Comparison of ENCODE assay signal across 20 cellular contexts in genomic region chr5:38640012-38640395, GRCh38.
DNase-seq lines count a peak whose midpoint lies in the region; ATAC-seq, FAIRE-seq and TF ChIP-seq lines count a peak whose summit lies in the region.
"Had no signal": no experiment of that assay in that cellular context is flagged by ENCODE, and none has a peak within 500 bp of the region (broad histone marks: within the 10 kb centered on the region; RNA-seq: fewer than 3 reads in every experiment).

No MANE protein-coding gene starts in this region.

- TF ChIP-seq CTCF in fibroblast of mammary gland (conservative IDR thresholded peaks at IDR 0.05; ENCODE audit: control insufficient read depth, insufficient read depth, low read depth, low read length) (no peak), D721Med (IDR thresholded peaks at IDR 0.05; ENCODE audit: insufficient read depth, missing control alignments) (no peak)

- peak; percentile 15 for DNase-seq in HCEC 1CT
- DNase-seq in adipocyte (ENCODE audit: low read depth), result peak; percentile 40
- peak; percentile 49 for DNase-seq in fibroblast of mammary gland (ENCODE audit: low read depth)
- peak; percentile 77 for DNase-seq in renal cortical epithelial cell (ENCODE audit: low read depth)
- DNase-seq in NCI-H524 treated with DMSO at 0.1 percent for 48 hours (lab: John Stamatoyannopoulos, UW), result no peak
- no peak for DNase-seq in D721Med (ENCODE audit: insufficient read length, low spot score)
- DNase-seq in RKO (ENCODE audit: low spot score), result no peak
- DNase-seq: activated CD4-positive, alpha-beta memory T cell treated with anti-CD3 and anti-CD28 coated beads for 36 hours; activated naive CD4-positive, alpha-beta T cell treated with anti-CD3 and anti-CD28 coated beads, Interleukin-2, amount 10 ng/mL, durations not matched to agents 7 days and 5 days; dermis blood vessel endothelial cell; head of caudate nucleus; islet precursor cell; naive thymus-derived CD8-positive, alpha-beta T cell; NCI-H1436; NCI-H446 treated with DMSO at 0.1 percent for 48 hours; SHP77 treated with DMSO at 0.1 percent for 48 hours; spleen; stimulated activated CD8-positive, alpha-beta memory T cell treated with anti-CD3 and anti-CD28 coated beads, Interleukin-4, amount 100 ng/mL, for 48 hours had no signal

- no peak for FAIRE-seq in D721Med (lab: Jason Lieb, UNC)
- FAIRE-seq: GM12891 had no signal

- no peak overlapping the region for H3K9ac ChIP-seq in adipocyte (ENCODE audit: low read length)

- H3K9me3 ChIP-seq in adipocyte (ENCODE audit: control insufficient read depth, low read length), result no peaks in the 10 kb centered on the region

- H3K36me3 ChIP-seq in adipocyte (ENCODE audit: control insufficient read depth, insufficient read depth, low read length, severe bottlenecking), result no peaks in the 10 kb centered on the region
- H3K36me3 ChIP-seq: spleen had no signal

- no peak for ATAC-seq in GM18511 (IDR thresholded peaks at IDR 0.05; ENCODE audit: unreplicated experiment)
- ATAC-seq: naive thymus-derived CD8-positive, alpha-beta T cell had no signal

- H3K4me3 ChIP-seq in adipocyte (ENCODE audit: low read length) (no peak overlapping the region), fibroblast of mammary gland (ENCODE audit: control insufficient read depth, low read depth, low read length) (no peak overlapping the region)
- H3K4me3 ChIP-seq: spleen had no signal

- peaks cover 4% of the 10 kb centered on the region for H3K27me3 ChIP-seq in adipocyte (replicated peaks; ENCODE audit: control insufficient read depth, insufficient read depth, low read length)
- H3K27me3 ChIP-seq: spleen had no signal

- peaks cover 17% of the 10 kb centered on the region for H3K4me1 ChIP-seq in adipocyte (ENCODE audit: control insufficient read depth, insufficient read depth, low read length)
- H3K4me1 ChIP-seq: spleen had no signal

Comparison
In these comparisons a context has a peak if more than half of its experiments do, and no peak if none do; other contexts are left out.
1. DNase-seq: peak in HCEC 1CT (single experiment), adipocyte (single experiment), fibroblast of mammary gland (single experiment) and renal cortical epithelial cell (single experiment); none in NCI-H524 treated with DMSO at 0.1 percent for 48 hours (single experiment), D721Med (single experiment) and RKO (single experiment).